In genomic region chr22:44383652-44384562, GRCh38 we compare ENCODE assay signal across 14 cellular contexts.
"Had no signal": no experiment of that assay in that cellular context is flagged by ENCODE, and none has a peak within 500 bp of the region (broad histone marks: within the 10 kb centered on the region; RNA-seq: fewer than 3 reads in every experiment).

No MANE protein-coding gene starts in this region.

- H3K4me3 ChIP-seq: esophagus squamous epithelium, stomach, thoracic aorta had no signal

- H3K36me3 ChIP-seq: esophagus squamous epithelium, stomach, thoracic aorta had no signal

- DNase-seq: activated CD4-positive, alpha-beta memory T cell treated with anti-CD3 and anti-CD28 coated beads, Interleukin-2, amount 10 ng/mL, durations not matched to agents 7 days and 5 days; activated CD4-positive, CD25-positive, alpha-beta regulatory T cell treated with anti-CD3 and anti-CD28 coated beads, Interleukin-2, amount 50 U/mL, for 72 hours; activated gamma-delta T cell; activated naive CD8-positive, alpha-beta T cell treated with anti-CD3 and anti-CD28 coated beads, Interleukin-2, amount 10 ng/mL, durations not matched to agents 7 days and 5 days; activated T-cell treated with anti-CD3 and anti-CD28 coated beads, Interleukin-2, amount 50 U/mL, for 48 hours; anterior cingulate cortex; esophagus squamous epithelium; foreskin fibroblast; head of caudate nucleus; stimulated activated CD4-positive, alpha-beta T cell treated with anti-CD3 and anti-CD28 coated beads, Interleukin-15, amount 100 ng/mL, for 24 hours; stimulated activated CD4-positive, alpha-beta T cell treated with anti-CD3 and anti-CD28 coated beads, Interleukin-4, amount 100 ng/mL, for 24 hours; stomach; T-helper 2 cell had no signal

- H3K27ac ChIP-seq: esophagus squamous epithelium, stomach, thoracic aorta had no signal

- H3K9me3 ChIP-seq: esophagus squamous epithelium, stomach, thoracic aorta had no signal
